24 cellular contexts compared by ENCODE assay signal in genomic region chr11:7982582-7983119, GRCh38. TPM values are rescaled to one million over a fixed set of nuclear protein-coding genes. Genes with fewer than 3 reads are reported as not detected.
A peak's percentile ranks its signal among the peaks of the same experiment; 100 is the strongest.
DNase-seq lines count a peak whose midpoint lies in the region; ATAC-seq, FAIRE-seq and TF ChIP-seq lines count a peak whose summit lies in the region.
"Had no signal": no experiment of that assay in that cellular context is flagged by ENCODE, and none has a peak within 500 bp of the region (broad histone marks: within the 10 kb centered on the region; RNA-seq: fewer than 3 reads in every experiment).

No MANE protein-coding gene starts in this region.

- ATAC-seq in GM18508 (IDR thresholded peaks at IDR 0.05; ENCODE audit: insufficient read depth, unreplicated experiment), result peak; percentile 49
- peak; percentile 50 for ATAC-seq in GM19452 (IDR thresholded peaks at IDR 0.05; ENCODE audit: unreplicated experiment)
- ATAC-seq in HG02678 (IDR thresholded peaks at IDR 0.05; ENCODE audit: unreplicated experiment), result peak; percentile 48
- peak; percentile 59 for ATAC-seq in HG03354 (IDR thresholded peaks at IDR 0.05; ENCODE audit: poor library complexity, severe bottlenecking, unreplicated experiment)
- no peak for ATAC-seq in naive thymus-derived CD4-positive, alpha-beta T cell
- ATAC-seq: activated naive CD4-positive, alpha-beta T cell treated with anti-CD3 and anti-CD28 coated beads, Interleukin-2, amount 50 U/mL, for 72 hours; Right ventricle myocardium inferior; stimulated activated naive B cell treated with anti-CD40 and anti-IgM and Interleukin-4, amounts not matched to agents 10 μg/mL and 1 μg/mL and 100 μg/mL, for 72 hours had no signal

- H3K4me1 Mint-ChIP-seq in naive thymus-derived CD4-positive, alpha-beta T cell, result peaks cover 7 to 25% (median 15%) of the 10 kb centered on the region in 7 donors

- H3K36me3 Mint-ChIP-seq in naive thymus-derived CD4-positive, alpha-beta T cell, result no peaks in the 10 kb centered on the region

- no peak for DNase-seq in frontal cortex (ENCODE audit: low spot score in 2 of 2)
- DNase-seq in activated T-cell treated with anti-CD3 and anti-CD28 coated beads, Interleukin-2, amount 50 U/mL, for 48 hours, result no peak
- no peak for DNase-seq in naive thymus-derived CD4-positive, alpha-beta T cell
- no peak for DNase-seq in A673 (ENCODE audit: low spot score)
- DNase-seq: activated T-cell treated with anti-CD3 and anti-CD28 coated beads for 4 hours; left ventricle myocardium inferior; NCI-H2029; NCI-H510A treated with DMSO at 0.1 percent for 48 hours; stimulated activated CD4-positive, alpha-beta T cell treated with anti-CD3 and anti-CD28 coated beads, Interleukin-12 subunit alpha, Interleukin-12 subunit beta, amount 100 ng/mL, for 4 hours; stimulated activated naive B cell treated with anti-CD40 and anti-IgM and Interleukin-4, amounts not matched to agents 10 μg/mL and 1 μg/mL and 100 μg/mL, for 72 hours; tibial artery had no signal

- H3K27me3 Mint-ChIP-seq in naive thymus-derived CD4-positive, alpha-beta T cell, result no peaks in the 10 kb centered on the region
- H3K27me3 Mint-ChIP-seq: stimulated activated naive B cell treated with anti-CD40 and anti-IgM and Interleukin-4, amounts not matched to agents 10 μg/mL and 1 μg/mL and 100 μg/mL, for 72 hours had no signal

- no TSS peak for BruUV-seq in A673 (replicated peaks; lab: Mats Ljungman, UMichigan)

- CTCF ChIA-PET in naive thymus-derived CD4-positive, alpha-beta T cell (lab: Charles Lee), result no interaction called here
- CTCF ChIA-PET in A673 (lab: Charles Lee), result no interaction called here

- no peaks in the 10 kb centered on the region for H3K27me3 ChIP-seq in naive thymus-derived CD4-positive, alpha-beta T cell (ENCODE audit: control insufficient read depth in 2 of 2, insufficient read depth in 2 of 2, low read length in 2 of 2)
- no peaks in the 10 kb centered on the region for H3K27me3 ChIP-seq in A673 (replicated peaks; ENCODE audit: insufficient read depth, low read depth, low read length, poor library complexity)
- H3K27me3 ChIP-seq: BLaER1, tibial artery had no signal

- no peaks in the 10 kb centered on the region for H3K9me3 Mint-ChIP-seq in naive thymus-derived CD4-positive, alpha-beta T cell
- H3K9me3 Mint-ChIP-seq: activated naive CD4-positive, alpha-beta T cell treated with anti-CD3 and anti-CD28 coated beads, Interleukin-2, amount 50 U/mL, for 72 hours; stimulated activated naive B cell treated with anti-CD40 and anti-IgM and Interleukin-4, amounts not matched to agents 10 μg/mL and 1 μg/mL and 100 μg/mL, for 72 hours had no signal

- no peak overlapping the region for H3K4me3 Mint-ChIP-seq in naive thymus-derived CD4-positive, alpha-beta T cell
- H3K4me3 Mint-ChIP-seq: stimulated activated naive B cell treated with anti-CD40 and anti-IgM and Interleukin-4, amounts not matched to agents 10 μg/mL and 1 μg/mL and 100 μg/mL, for 72 hours had no signal

- H3K27ac Mint-ChIP-seq in naive thymus-derived CD4-positive, alpha-beta T cell, result no peak overlapping the region
- H3K27ac Mint-ChIP-seq: activated naive CD4-positive, alpha-beta T cell treated with anti-CD3 and anti-CD28 coated beads, Interleukin-2, amount 50 U/mL, for 72 hours; stimulated activated naive B cell treated with anti-CD40 and anti-IgM and Interleukin-4, amounts not matched to agents 10 μg/mL and 1 μg/mL and 100 μg/mL, for 72 hours had no signal

- POLR2A ChIA-PET in naive thymus-derived CD4-positive, alpha-beta T cell (lab: Charles Lee), result no interaction called here
- POLR2A ChIA-PET in A673 (lab: Charles Lee; ENCODE audit: low non-redundant PET), result no interaction called here

- peaks cover 0 to 4% (median 0%) of the 10 kb centered on the region in 3 experiments for H3K36me3 ChIP-seq in naive thymus-derived CD4-positive, alpha-beta T cell (ENCODE audit: control insufficient read depth in 2 of 3, insufficient read depth in 3 of 3, low read length in 3 of 3)
- no peaks in the 10 kb centered on the region for H3K36me3 ChIP-seq in A673 (ENCODE audit: insufficient read depth, low read length, poor library complexity, severe bottlenecking)
- H3K36me3 ChIP-seq: BLaER1, left ventricle myocardium inferior, tibial artery had no signal

- no peak overlapping the region for H3K4me3 ChIP-seq in naive thymus-derived CD4-positive, alpha-beta T cell (ENCODE audit: low read length)
- H3K4me3 ChIP-seq in A673 (ENCODE audit: low read depth, low read length, poor library complexity, severe bottlenecking), result no peak overlapping the region
- H3K4me3 ChIP-seq: BLaER1, left ventricle myocardium inferior, tibial artery had no signal

- no peak for FAIRE-seq in frontal cortex (lab: Jason Lieb, UNC)
- FAIRE-seq: colon had no signal

- no peak for TF ChIP-seq CTCF in A673 (conservative IDR thresholded peaks at IDR 0.05; ENCODE audit: low read depth, low read length)

- peaks cover 4 to 11% of the 10 kb centered on the region in 2 donors for H3K4me1 ChIP-seq in naive thymus-derived CD4-positive, alpha-beta T cell (ENCODE audit: control insufficient read depth in 2 of 2, insufficient read depth in 2 of 2, low read length in 2 of 2)
- no peaks in the 10 kb centered on the region for H3K4me1 ChIP-seq in A673 (ENCODE audit: insufficient read depth, low read length, poor library complexity, severe bottlenecking)

- H3K27ac ChIP-seq in naive thymus-derived CD4-positive, alpha-beta T cell (ENCODE audit: low read depth, low read length), result no peak overlapping the region
- H3K27ac ChIP-seq in A673 (ENCODE audit: low read depth, low read length, poor library complexity, severe bottlenecking), result no peak overlapping the region
- H3K27ac ChIP-seq: BLaER1, HL-60, left ventricle myocardium inferior, tibial artery had no signal

- no peaks in the 10 kb centered on the region for H3K9me3 ChIP-seq in naive thymus-derived CD4-positive, alpha-beta T cell (ENCODE audit: control insufficient read depth in 2 of 3, low read length in 3 of 3)
- H3K9me3 ChIP-seq in A673 (ENCODE audit: low read depth, low read length, poor library complexity, severe bottlenecking), result no peaks in the 10 kb centered on the region
- H3K9me3 ChIP-seq: BLaER1, left ventricle myocardium inferior, tibial artery had no signal

- intact Hi-C loops in naive thymus-derived CD4-positive, alpha-beta T cell (cut with micrococcal nuclease), result loop anchor here (10.0 kb wide), 2 partner anchors 288 to 1748 kb away; partner anchors contain the start of genes CNGA4 (in 1 of the 2) and FHIP1B (in 1 of the 2)
- intact Hi-C loops in A673 (cut with micrococcal nuclease; ENCODE audit: unreplicated experiment), result no loop called here

RNA-seq across cellular contexts. Expression of gene EIF3F, which starts 4.5 kb away (rescaled TPM):
- total RNA-seq in frontal cortex (159 TPM), A673 (2021) (146 and 151 TPM in 2 replicates)
- total RNA-seq in naive thymus-derived CD4-positive, alpha-beta T cell, result 100 to 1,000 TPM; 222 to 405 (median 353) TPM
- 100 to 1,000 TPM; 509 to 555 TPM for polyA plus RNA-seq in naive thymus-derived CD4-positive, alpha-beta T cell

RNA-seq across cellular contexts. Expression of gene NLRP10, which starts 17.4 kb away (rescaled TPM):
- total RNA-seq in frontal cortex, result not detected
- not detected for total RNA-seq in naive thymus-derived CD4-positive, alpha-beta T cell
- not detected for polyA plus RNA-seq in naive thymus-derived CD4-positive, alpha-beta T cell
- not detected in 2 replicates for total RNA-seq in A673 (2021)
- total RNA-seq: activated naive CD4-positive, alpha-beta T cell treated with anti-CD3 and anti-CD28 coated beads, Interleukin-2, amount 50 U/mL, for 72 hours; left ventricle myocardium inferior; mononuclear cell; Right ventricle myocardium inferior; T-helper 1 cell treated with Interleukin-12 subunit alpha and Interleukin-12 subunit beta and Interleukin-4 antibody, amounts not matched to agents 30 ng/mL and 1 ng/mL, for 36 hours had no signal

RNA-seq across cellular contexts. Expression of gene OR10A3, which starts 41.1 kb away (rescaled TPM):
- total RNA-seq in frontal cortex (not detected), A673 (2021) (not detected in 2 replicates)
- total RNA-seq in naive thymus-derived CD4-positive, alpha-beta T cell, result not detected
- polyA plus RNA-seq in naive thymus-derived CD4-positive, alpha-beta T cell, result not detected
- total RNA-seq: A172; activated naive CD4-positive, alpha-beta T cell treated with anti-CD3 and anti-CD28 coated beads, Interleukin-2, amount 50 U/mL, for 72 hours; left ventricle myocardium inferior; mononuclear cell; Right ventricle myocardium inferior; T-helper 1 cell treated with Interleukin-12 subunit alpha and Interleukin-12 subunit beta and Interleukin-4 antibody, amounts not matched to agents 30 ng/mL and 1 ng/mL, for 36 hours had no signal

RNA-seq across cellular contexts. Expression of gene OR10A6, which starts 51.6 kb away (rescaled TPM):
- total RNA-seq in frontal cortex, result not detected
- total RNA-seq in naive thymus-derived CD4-positive, alpha-beta T cell, result not detected
- polyA plus RNA-seq in naive thymus-derived CD4-positive, alpha-beta T cell, result not detected
- not detected in 2 replicates for total RNA-seq in A673 (2021)
- total RNA-seq: A172; activated naive CD4-positive, alpha-beta T cell treated with anti-CD3 and anti-CD28 coated beads, Interleukin-2, amount 50 U/mL, for 72 hours; left ventricle myocardium inferior; mononuclear cell; renal cortical epithelial cell; Right ventricle myocardium inferior; T-helper 1 cell treated with Interleukin-12 subunit alpha and Interleukin-12 subunit beta and Interleukin-4 antibody, amounts not matched to agents 30 ng/mL and 1 ng/mL, for 36 hours had no signal
